ENCODE assay signal across 31 cellular contexts in the genomic region with DNA sequence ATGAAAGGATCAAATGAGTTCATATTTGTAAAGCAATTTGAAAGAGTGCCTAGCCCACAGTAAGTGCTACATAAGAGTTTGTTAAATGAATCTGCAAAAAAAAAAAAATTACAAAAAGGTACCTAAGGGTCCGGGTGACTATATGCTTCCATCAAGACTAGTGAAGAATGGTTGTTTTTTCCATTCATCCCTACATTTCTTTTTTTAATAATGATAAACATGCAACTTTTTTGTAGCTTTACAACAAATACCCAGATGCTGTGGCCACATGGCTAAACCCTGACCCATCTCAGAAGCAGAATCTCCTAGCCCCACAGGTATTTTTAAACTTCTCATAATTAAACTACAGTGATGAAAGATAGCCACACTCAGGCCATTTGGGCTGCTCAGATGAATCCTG. TPM values are rescaled to one million over a fixed set of nuclear protein-coding genes. Genes with fewer than 3 reads are reported as not detected.
"Had no signal": no experiment of that assay in that cellular context is flagged by ENCODE, and none has a peak within 500 bp of the region (broad histone marks: within the 10 kb centered on the region; RNA-seq: fewer than 3 reads in every experiment).

No MANE protein-coding gene starts in this region.

- H3K4me3 Mint-ChIP-seq: natural killer cell; stimulated activated naive CD8-positive, alpha-beta T cell treated with anti-CD3 and anti-CD28 coated beads, Interleukin-15, amount 100 ng/mL, for 72 hours had no signal

- H3K36me3 Mint-ChIP-seq: natural killer cell had no signal

- H3K36me3 ChIP-seq: esophagus muscularis mucosa, gastroesophageal sphincter, heart left ventricle, lower lobe of right lung, ovary, tibial artery, upper lobe of left lung had no signal

- H2AFZ ChIP-seq: hepatocyte had no signal

- ATAC-seq: foreskin keratinocyte; gastroesophageal sphincter; heart left ventricle; left ventricle myocardium superior; lower lobe of right lung; natural killer cell; sciatic nerve; stimulated activated naive CD8-positive, alpha-beta T cell treated with anti-CD3 and anti-CD28 coated beads, Interleukin-15, amount 100 ng/mL, for 72 hours had no signal

- H3K27ac ChIP-seq: epithelial cell of prostate, esophagus muscularis mucosa, foreskin keratinocyte, gastroesophageal sphincter, heart left ventricle, hepatocyte, lower lobe of right lung, ovary, testis, tibial artery, upper lobe of left lung had no signal

- DNase-seq: cerebellar nuclear complex; cortex of kidney; effector CD4-positive, alpha-beta T cell; foreskin keratinocyte; heart left ventricle; kidney glomerular epithelial cell; left ventricle myocardium superior; lower lobe of right lung; natural killer cell; occipital lobe; ovary; posterior cingulate gyrus; retina; stimulated activated CD4-positive, alpha-beta T cell treated with anti-CD3 and anti-CD28 coated beads, Interleukin-12 subunit alpha, Interleukin-12 subunit beta, amount 100 ng/mL, for 4 hours; stimulated activated CD4-positive, alpha-beta T cell treated with anti-CD3 and anti-CD28 coated beads, Interleukin-1b, Interleukin-23, amount 100 ng/mL, for 48 hours; stimulated activated CD4-positive, alpha-beta T cell treated with anti-CD3 and anti-CD28 coated beads, Interleukin-4, amount 100 ng/mL, for 1 hour; stimulated activated CD8-positive, alpha-beta memory T cell treated with anti-CD3 and anti-CD28 coated beads, Interleukin-4, amount 100 ng/mL, for 48 hours; stimulated activated naive CD4-positive, alpha-beta T cell; stimulated activated naive CD8-positive, alpha-beta T cell treated with anti-CD3 and anti-CD28 coated beads, Interleukin-15, amount 100 ng/mL, for 72 hours; testis; tibial artery; upper lobe of left lung had no signal

- H3K4me3 ChIP-seq: esophagus muscularis mucosa, gastroesophageal sphincter, heart left ventricle, hepatocyte, lower lobe of right lung, ovary, smooth muscle cell, testis, tibial artery, upper lobe of left lung had no signal

- H3K79me2 ChIP-seq: hepatocyte had no signal

- H3K9me3 Mint-ChIP-seq: natural killer cell; stimulated activated naive CD8-positive, alpha-beta T cell treated with anti-CD3 and anti-CD28 coated beads, Interleukin-15, amount 100 ng/mL, for 72 hours had no signal

- H3K4me1 ChIP-seq: esophagus muscularis mucosa, foreskin keratinocyte, gastroesophageal sphincter, lower lobe of right lung, testis, tibial artery, upper lobe of left lung had no signal

- H3K9me3 ChIP-seq: esophagus muscularis mucosa, gastroesophageal sphincter, heart left ventricle, lower lobe of right lung, ovary, testis, tibial artery, upper lobe of left lung had no signal

- H3K27me3 ChIP-seq: esophagus muscularis mucosa, foreskin keratinocyte, gastroesophageal sphincter, testis, tibial artery, upper lobe of left lung had no signal

- H3K4me2 ChIP-seq: hepatocyte, smooth muscle cell had no signal

- H3K27ac Mint-ChIP-seq: natural killer cell; stimulated activated naive CD8-positive, alpha-beta T cell treated with anti-CD3 and anti-CD28 coated beads, Interleukin-15, amount 100 ng/mL, for 72 hours had no signal

- FAIRE-seq: urothelium cell line had no signal

RNA-seq across cellular contexts. Expression of a gene that starts 4.3 kb away (rescaled TPM):
- total RNA-seq: dermis microvascular lymphatic vessel endothelial cell, natural killer cell, pulmonary artery endothelial cell had no signal
